ENCODE assay signal across 14 cellular contexts in genomic region chr20:44573501-44573869, GRCh38. TPM values are rescaled to one million over a fixed set of nuclear protein-coding genes. Genes with fewer than 3 reads are reported as not detected.
DNase-seq lines count a peak whose midpoint lies in the region; ATAC-seq and TF ChIP-seq lines count a peak whose summit lies in the region.
"Had no signal": no experiment of that assay in that cellular context is flagged by ENCODE, and none has a peak within 500 bp of the region (broad histone marks: within the 10 kb centered on the region; RNA-seq: fewer than 3 reads in every experiment).

No MANE protein-coding gene starts in this region.

- H3K27ac Mint-ChIP-seq in brain: peak overlapping the region; percentile 30 to 98 (median 95)
- H3K27ac Mint-ChIP-seq in activated T-helper 1 cell treated with anti-CD3 and anti-CD28 coated beads, Interleukin-12 subunit alpha, Interleukin-12 subunit beta, Interleukin-2, Interleukin-4 antibody, amounts not matched to agents 30 ng/mL and 10 ng/mL and 1 ng/mL, durations not matched to agents 14 hours and 24 hours and 36 hours: no peak overlapping the region
- H3K27ac Mint-ChIP-seq: activated CD4-positive, alpha-beta T cell treated with anti-CD3 and anti-CD28 coated beads, Interleukin-2, amount 10 ng/mL, durations not matched to agents 7 days and 5 days; activated T-helper 2 cell treated with anti-CD3 and anti-CD28 coated beads, Interferon-gamma antibody, Interleukin-2, Interleukin-4, amounts not matched to agents 10 μg/mL and 5 μg/mL and 100 μg/mL, durations not matched to agents 14 hours and 24 hours and 36 hours had no signal

- H2AFZ ChIP-seq in KMS-11 (ENCODE audit: low read depth): no peak overlapping the region

- DNase-seq in lower lobe of right lung (no peak), substantia nigra (lab: John Stamatoyannopoulos, UW) (no peak), NCI-H1048 (lab: John Stamatoyannopoulos, UW) (no peak), hepatic stellate cell (ENCODE audit: low spot score) (no peak)
- no peak for DNase-seq in activated T-helper 1 cell treated with anti-CD3 and anti-CD28 coated beads, Interleukin-12 subunit alpha, Interleukin-12 subunit beta, Interleukin-2, Interleukin-4 antibody, amounts not matched to agents 30 ng/mL and 10 ng/mL and 1 ng/mL, durations not matched to agents 14 hours and 24 hours and 36 hours (ENCODE audit: low spot score)
- DNase-seq: activated CD4-positive, alpha-beta T cell treated with anti-CD3 and anti-CD28 coated beads, Interleukin-2, amount 10 ng/mL, durations not matched to agents 7 days and 5 days; CD8-positive, alpha-beta memory T cell; GDM1; naive thymus-derived CD8-positive, alpha-beta T cell; T-helper 1 cell had no signal

- H3K9me3 ChIP-seq in lower lobe of right lung: no peaks in the 10 kb centered on the region

- peaks cover 7% of the 10 kb centered on the region for H3K36me3 Mint-ChIP-seq in brain
- peaks cover 1% of the 10 kb centered on the region for H3K36me3 Mint-ChIP-seq in activated T-helper 1 cell treated with anti-CD3 and anti-CD28 coated beads, Interleukin-12 subunit alpha, Interleukin-12 subunit beta, Interleukin-2, Interleukin-4 antibody, amounts not matched to agents 30 ng/mL and 10 ng/mL and 1 ng/mL, durations not matched to agents 14 hours and 24 hours and 36 hours (ENCODE audit: low read depth)
- H3K36me3 Mint-ChIP-seq: CD8-positive, alpha-beta memory T cell had no signal

- no peaks in the 10 kb centered on the region for H3K36me3 ChIP-seq in KMS-11 (ENCODE audit: insufficient read depth)
- no peaks in the 10 kb centered on the region for H3K36me3 ChIP-seq in lower lobe of right lung

- H3K9me3 Mint-ChIP-seq in brain: peaks cover 0 to 2% (median 0%) of the 10 kb centered on the region in 5 experiments
- no peaks in the 10 kb centered on the region for H3K9me3 Mint-ChIP-seq in activated T-helper 1 cell treated with anti-CD3 and anti-CD28 coated beads, Interleukin-12 subunit alpha, Interleukin-12 subunit beta, Interleukin-2, Interleukin-4 antibody, amounts not matched to agents 30 ng/mL and 10 ng/mL and 1 ng/mL, durations not matched to agents 14 hours and 24 hours and 36 hours
- H3K9me3 Mint-ChIP-seq: activated T-helper 2 cell treated with anti-CD3 and anti-CD28 coated beads, Interferon-gamma antibody, Interleukin-2, Interleukin-4, amounts not matched to agents 10 μg/mL and 5 μg/mL and 100 μg/mL, durations not matched to agents 14 hours and 24 hours and 36 hours; CD8-positive, alpha-beta memory T cell; naive thymus-derived CD8-positive, alpha-beta T cell had no signal

- H3K27me3 ChIP-seq in KMS-11 (ENCODE audit: insufficient read depth, low read depth) (no peaks in the 10 kb centered on the region), lower lobe of right lung (ENCODE audit: low read depth) (no peaks in the 10 kb centered on the region)

- H3K27me3 Mint-ChIP-seq in brain: no peaks in the 10 kb centered on the region
- H3K27me3 Mint-ChIP-seq in activated T-helper 1 cell treated with anti-CD3 and anti-CD28 coated beads, Interleukin-12 subunit alpha, Interleukin-12 subunit beta, Interleukin-2, Interleukin-4 antibody, amounts not matched to agents 30 ng/mL and 10 ng/mL and 1 ng/mL, durations not matched to agents 14 hours and 24 hours and 36 hours (ENCODE audit: insufficient read depth): no peaks in the 10 kb centered on the region
- H3K27me3 Mint-ChIP-seq: activated CD4-positive, alpha-beta T cell treated with anti-CD3 and anti-CD28 coated beads, Interleukin-2, amount 10 ng/mL, durations not matched to agents 7 days and 5 days; naive thymus-derived CD8-positive, alpha-beta T cell had no signal

- H3K4me1 ChIP-seq in KMS-11 (ENCODE audit: low read depth, poor library complexity, severe bottlenecking) (peaks cover 40% of the 10 kb centered on the region), lower lobe of right lung (peaks cover 56% of the 10 kb centered on the region)

- TF ChIP-seq CTCF in KMS-11 (conservative IDR thresholded peaks at IDR 0.05; ENCODE audit: low read depth, low read length) (no peak), brain (conservative IDR thresholded peaks at IDR 0.05) (no peak), lower lobe of right lung (IDR thresholded peaks at IDR 0.05) (no peak)

- no peak overlapping the region for H3K9ac ChIP-seq in KMS-11

- peak overlapping the region; percentile 33; the same call in 1 of the 2 replicates for H3K4me2 ChIP-seq in KMS-11

- intact Hi-C loops in lower lobe of right lung (cut with DNase I): no loop called here
- intact Hi-C loops in activated T-helper 1 cell treated with anti-CD3 and anti-CD28 coated beads, Interleukin-12 subunit alpha, Interleukin-12 subunit beta, Interleukin-2, Interleukin-4 antibody, amounts not matched to agents 30 ng/mL and 10 ng/mL and 1 ng/mL, durations not matched to agents 14 hours and 24 hours and 36 hours (cut with micrococcal nuclease): no loop called here

- H3K4me1 Mint-ChIP-seq in brain: peaks cover 36% of the 10 kb centered on the region
- H3K4me1 Mint-ChIP-seq in activated T-helper 1 cell treated with anti-CD3 and anti-CD28 coated beads, Interleukin-12 subunit alpha, Interleukin-12 subunit beta, Interleukin-2, Interleukin-4 antibody, amounts not matched to agents 30 ng/mL and 10 ng/mL and 1 ng/mL, durations not matched to agents 14 hours and 24 hours and 36 hours (ENCODE audit: low read depth): peaks cover 20% of the 10 kb centered on the region

- H3K27ac ChIP-seq in KMS-11: no peak overlapping the region; the same call in 1 of the 2 replicates
- H3K27ac ChIP-seq in lower lobe of right lung: peak overlapping the region; percentile 63
- H3K27ac ChIP-seq in substantia nigra (ENCODE audit: low read depth, low read length, poor library complexity, severe bottlenecking): peak overlapping the region; percentile 92

- H3K4me3 Mint-ChIP-seq in brain: peak overlapping the region in 3 of 5 experiments; percentile 54 to 73 (median 64)
- no peak overlapping the region for H3K4me3 Mint-ChIP-seq in activated T-helper 1 cell treated with anti-CD3 and anti-CD28 coated beads, Interleukin-12 subunit alpha, Interleukin-12 subunit beta, Interleukin-2, Interleukin-4 antibody, amounts not matched to agents 30 ng/mL and 10 ng/mL and 1 ng/mL, durations not matched to agents 14 hours and 24 hours and 36 hours
- H3K4me3 Mint-ChIP-seq: activated CD4-positive, alpha-beta T cell treated with anti-CD3 and anti-CD28 coated beads, Interleukin-2, amount 10 ng/mL, durations not matched to agents 7 days and 5 days; CD8-positive, alpha-beta memory T cell; naive thymus-derived CD8-positive, alpha-beta T cell had no signal

- no peaks in the 10 kb centered on the region for H4K20me1 ChIP-seq in KMS-11 (ENCODE audit: insufficient read depth)

- H3K4me3 ChIP-seq in KMS-11 (IDR thresholded peaks at IDR 0.05; ENCODE audit: insufficient read depth, low read depth, low read length): no peak overlapping the region
- no peak overlapping the region for H3K4me3 ChIP-seq in lower lobe of right lung

- H3K79me2 ChIP-seq in KMS-11 (ENCODE audit: insufficient read depth, low read depth): no peaks in the 10 kb centered on the region

- ATAC-seq in lower lobe of right lung (no peak), HG03108 (IDR thresholded peaks at IDR 0.05; ENCODE audit: unreplicated experiment) (no peak)
- ATAC-seq: naive thymus-derived CD8-positive, alpha-beta T cell had no signal

RNA-seq across cellular contexts. Expression of gene PKIG, which starts 8.9 kb away (rescaled TPM):
- 131 TPM for polyA plus RNA-seq in brain (ENCODE audit: insufficient read depth, low read depth, low replicate concordance)
- total RNA-seq in lower lobe of right lung: 61.6 TPM
- total RNA-seq in activated T-helper 1 cell treated with anti-CD3 and anti-CD28 coated beads, Interleukin-12 subunit alpha, Interleukin-12 subunit beta, Interleukin-2, Interleukin-4 antibody, amounts not matched to agents 30 ng/mL and 10 ng/mL and 1 ng/mL, durations not matched to agents 14 hours and 24 hours and 36 hours: 1.3 and 2.4 TPM in 2 replicates

RNA-seq across cellular contexts. Expression of gene SERINC3, which starts 51.6 kb away (rescaled TPM):
- 104 TPM for polyA plus RNA-seq in brain (ENCODE audit: insufficient read depth, low read depth, low replicate concordance)
- 133 TPM for total RNA-seq in lower lobe of right lung
- total RNA-seq in activated T-helper 1 cell treated with anti-CD3 and anti-CD28 coated beads, Interleukin-12 subunit alpha, Interleukin-12 subunit beta, Interleukin-2, Interleukin-4 antibody, amounts not matched to agents 30 ng/mL and 10 ng/mL and 1 ng/mL, durations not matched to agents 14 hours and 24 hours and 36 hours: 51.3 and 54.6 TPM in 2 replicates

Comparison
In these comparisons a context has a peak if more than half of its experiments do, and no peak if none do; other contexts are left out.
1. RNA of gene PKIG, which starts 8.9 kb away (total RNA-seq): 61.6 TPM in lower lobe of right lung (single experiment); 1.3 to 2.4 TPM in activated T-helper 1 cell treated with anti-CD3 and anti-CD28 coated beads, Interleukin-12 subunit alpha, Interleukin-12 subunit beta, Interleukin-2, Interleukin-4 antibody, amounts not matched to agents 30 ng/mL and 10 ng/mL and 1 ng/mL, durations not matched to agents 14 hours and 24 hours and 36 hours; every median in the first group is over 10 times any median in the second.